Comparison of ENCODE assay signal across 8 cellular contexts in genomic region chr2:12715258-12715865, GRCh38. TPM values are rescaled to one million over a fixed set of nuclear protein-coding genes. Genes with fewer than 3 reads are reported as not detected.
DNase-seq lines count a peak whose midpoint lies in the region; ATAC-seq and TF ChIP-seq lines count a peak whose summit lies in the region.

No MANE protein-coding gene starts in this region.

- H3K4me1 ChIP-seq in lower lobe of right lung (peaks cover 16% of the 10 kb centered on the region), thyroid gland (peaks cover 5 to 16% of the 10 kb centered on the region in 2 donors)

- no peak for TF ChIP-seq CTCF in astrocyte of the spinal cord (IDR thresholded peaks at IDR 0.05; ENCODE audit: low read depth, low read length)
- TF ChIP-seq CTCF in lower lobe of right lung (IDR thresholded peaks at IDR 0.05), result no peak
- no peak for TF ChIP-seq CTCF in thyroid gland (IDR thresholded peaks at IDR 0.05)

- peaks cover 30% of the 10 kb centered on the region for H3K36me3 Mint-ChIP-seq in activated CD4-positive, alpha-beta T cell treated with anti-CD3 and anti-CD28 coated beads, Interleukin-2, amount 10 ng/mL, durations not matched to agents 7 days and 5 days (ENCODE audit: low read depth)

- H3K36me3 ChIP-seq in lower lobe of right lung, result no peaks in the 10 kb centered on the region
- no peaks in the 10 kb centered on the region for H3K36me3 ChIP-seq in thyroid gland

- H3K4me1 Mint-ChIP-seq in activated CD4-positive, alpha-beta T cell treated with anti-CD3 and anti-CD28 coated beads, Interleukin-2, amount 10 ng/mL, durations not matched to agents 7 days and 5 days, result peaks cover 45% of the 10 kb centered on the region

- H3K27me3 Mint-ChIP-seq in activated CD4-positive, alpha-beta T cell treated with anti-CD3 and anti-CD28 coated beads, Interleukin-2, amount 10 ng/mL, durations not matched to agents 7 days and 5 days, result peaks cover 12% of the 10 kb centered on the region

- peak overlapping the region; percentile 96 for H3K4me3 ChIP-seq in astrocyte of the spinal cord (ENCODE audit: low read depth, low read length)
- H3K4me3 ChIP-seq in lower lobe of right lung, result peak overlapping the region; percentile 88
- no peak overlapping the region for H3K4me3 ChIP-seq in thyroid gland (replicated peaks in 1 of 3)

- in situ Hi-C loops in astrocyte of the spinal cord (cut with HindIII; ENCODE audit: low sequenced_read_pairs), result loop anchor here (25.0 kb wide), 1 partner anchor 403 kb away; no protein-coding TSS in a partner anchor

- intact Hi-C loops in lower lobe of right lung (cut with DNase I) (no loop called here), thyroid gland (cut with DNase I) (loop anchor here (10.0 kb wide), 2 partner anchors 261 to 851 kb away; no protein-coding TSS in a partner anchor)

- no peak for DNase-seq in activated CD4-positive, alpha-beta T cell treated with anti-CD3 and anti-CD28 coated beads, Interleukin-2, amount 10 ng/mL, durations not matched to agents 7 days and 5 days
- DNase-seq in activated CD4-positive, alpha-beta T cell treated with anti-CD3 and anti-CD28 coated beads for 1 hour, result no peak
- DNase-seq in astrocyte of the spinal cord (ENCODE audit: low read depth, low spot score) (no peak), lower lobe of right lung (no peak), thyroid gland (no peak), HUDEP-2 (lab: John Stamatoyannopoulos, UW; ENCODE audit: unreplicated experiment in 76 of 76) (no peak)

- POLR2A ChIA-PET in activated CD4-positive, alpha-beta T cell treated with anti-CD3 and anti-CD28 coated beads, Interleukin-2, amount 10 ng/mL, durations not matched to agents 7 days and 5 days (lab: Charles Lee), result no interaction called here

- TF ChIP-seq POLR2A in thyroid gland (IDR thresholded peaks at IDR 0.05), result no peak

- no peaks in the 10 kb centered on the region for H3K9me3 Mint-ChIP-seq in activated CD4-positive, alpha-beta T cell treated with anti-CD3 and anti-CD28 coated beads, Interleukin-2, amount 10 ng/mL, durations not matched to agents 7 days and 5 days

- ATAC-seq in lower lobe of right lung (no peak), GM19035 (IDR thresholded peaks at IDR 0.05; ENCODE audit: unreplicated experiment) (no peak), GM19397 (IDR thresholded peaks at IDR 0.05; ENCODE audit: unreplicated experiment) (no peak)

- H3K27ac ChIP-seq in lower lobe of right lung (peak overlapping the region; percentile 95), thyroid gland (peak overlapping the region; percentile 85 to 94 (median 91))

- H3K27me3 ChIP-seq in lower lobe of right lung (ENCODE audit: low read depth) (peaks cover 5% of the 10 kb centered on the region), thyroid gland (no peaks in the 10 kb centered on the region)

- peak overlapping the region; percentile 93 for H3K27ac Mint-ChIP-seq in activated CD4-positive, alpha-beta T cell treated with anti-CD3 and anti-CD28 coated beads, Interleukin-2, amount 10 ng/mL, durations not matched to agents 7 days and 5 days

- WGBS in thyroid gland, 2 donors, result 59 to 60% methylated on average over 6 of the region's 6 CpGs

- CTCF ChIA-PET in activated CD4-positive, alpha-beta T cell treated with anti-CD3 and anti-CD28 coated beads, Interleukin-2, amount 10 ng/mL, durations not matched to agents 7 days and 5 days (lab: Charles Lee), result interaction anchor here (0.6 to 3.2 kb wide), 16 partner anchors 8 to 589 kb away, joined by 3 to 15 read pairs (median 4); no protein-coding TSS in a partner anchor

- no peaks in the 10 kb centered on the region for H3K9me3 ChIP-seq in lower lobe of right lung
- no peaks in the 10 kb centered on the region for H3K9me3 ChIP-seq in thyroid gland

- peak overlapping the region; percentile 84 for H3K4me3 Mint-ChIP-seq in activated CD4-positive, alpha-beta T cell treated with anti-CD3 and anti-CD28 coated beads, Interleukin-2, amount 10 ng/mL, durations not matched to agents 7 days and 5 days

RNA-seq across cellular contexts. Expression of gene TRIB2, which starts 1.4 kb away (rescaled TPM):
- total RNA-seq in activated CD4-positive, alpha-beta T cell treated with anti-CD3 and anti-CD28 coated beads, Interleukin-2, amount 10 ng/mL, durations not matched to agents 7 days and 5 days, result 10 to 100 TPM; 85.4 to 96.5 TPM
- 35.1 TPM for total RNA-seq in lower lobe of right lung
- total RNA-seq in thyroid gland, result 10 to 100 TPM; 30.8 to 59.8 (median 37.1) TPM

Comparison
In these comparisons a context has a peak if more than half of its experiments do, and no peak if none do; other contexts are left out.
1. H3K4me3 ChIP-seq: peak in astrocyte of the spinal cord (single experiment) and lower lobe of right lung (single experiment); none in thyroid gland (0 of 3).